In genomic region chr20:54922096-54922495, GRCh38 we compare ENCODE assay signal across 11 cellular contexts.
"Had no signal": no experiment of that assay in that cellular context is flagged by ENCODE, and none has a peak within 500 bp of the region (broad histone marks: within the 10 kb centered on the region; RNA-seq: fewer than 3 reads in every experiment).

No MANE protein-coding gene starts in this region.

- H3K9ac ChIP-seq: GM23248 had no signal

- H3K4me3 ChIP-seq: GM23248, GM23338, HAP-1 had no signal

- H3K27ac ChIP-seq: GM23248 had no signal

- H3K4me2 ChIP-seq: GM23338 had no signal

- DNase-seq: GM23248, GOT3, H7, H9, HCEC 1CT, HFFc6 had no signal

- FAIRE-seq: H1, H54 had no signal

- H3K4me1 ChIP-seq: HAP-1 had no signal

- H2AFZ ChIP-seq: GM23248, GM23338 had no signal

- H3K36me3 ChIP-seq: HAP-1 had no signal

- H3K9me3 ChIP-seq: HAP-1 had no signal

- ATAC-seq: GM23338, HCT116 had no signal
